In genomic region chr10:60827791-60828488, GRCh38 we compare ENCODE assay signal across 13 cellular contexts. TPM values are rescaled to one million over a fixed set of nuclear protein-coding genes. Genes with fewer than 3 reads are reported as not detected.
A peak's percentile ranks its signal among the peaks of the same experiment; 100 is the strongest.
DNase-seq lines count a peak whose midpoint lies in the region; ATAC-seq, FAIRE-seq and TF ChIP-seq lines count a peak whose summit lies in the region.
"Had no signal": no experiment of that assay in that cellular context is flagged by ENCODE, and none has a peak within 500 bp of the region (broad histone marks: within the 10 kb centered on the region; RNA-seq: fewer than 3 reads in every experiment).

No MANE protein-coding gene starts in this region.

- TF ChIP-seq CTCF in AG10803 (conservative IDR thresholded peaks at IDR 0.05; ENCODE audit: low read length) (no peak), endothelial cell of umbilical vein (IDR thresholded peaks at IDR 0.05; ENCODE audit: extremely low read depth in 1 of 2, insufficient read depth in 1 of 2, low read depth in 1 of 2, low read length in 2 of 2) (no peak)

- no peaks in the 10 kb centered on the region for H3K36me3 ChIP-seq in endothelial cell of umbilical vein (ENCODE audit: control insufficient read depth in 2 of 2, extremely low read depth in 1 of 2, insufficient read depth in 2 of 2, low read length in 2 of 2)

- TF ChIP-seq POLR2A in endothelial cell of umbilical vein (IDR thresholded peaks at IDR 0.05; ENCODE audit: low read depth, low read length) (no peak), GM12892 (IDR thresholded peaks at IDR 0.05; ENCODE audit: low read depth, low read length) (no peak)

- peaks cover 0 to 5% of the 10 kb centered on the region in 2 donors for H3K27me3 Mint-ChIP-seq in stimulated activated naive B cell treated with anti-CD40 and anti-IgM and Interleukin-4, amounts not matched to agents 10 μg/mL and 1 μg/mL and 100 μg/mL, for 72 hours
- H3K27me3 Mint-ChIP-seq: type B pancreatic cell had no signal

- H3K9me3 ChIP-seq in endothelial cell of umbilical vein (replicated peaks; ENCODE audit: control insufficient read depth, insufficient read depth, low read length): no peaks in the 10 kb centered on the region

- peaks cover 32% of the 10 kb centered on the region for H3K4me1 ChIP-seq in endothelial cell of umbilical vein (ENCODE audit: control insufficient read depth, extremely low read depth, insufficient read depth, low read length)

- H3K4me3 ChIP-seq in AG10803 (ENCODE audit: low read length) (no peak overlapping the region), endothelial cell of umbilical vein (replicated peaks in 1 of 3; ENCODE audit: insufficient read depth in 1 of 3, low read depth in 1 of 3, low read length in 3 of 3) (peak overlapping the region in 1 of 3 experiments; percentile 39)

- FAIRE-seq in RCC 7860 (lab: Jason Lieb, UNC): no peak
- peak; percentile 98 for FAIRE-seq in endothelial cell of umbilical vein (lab: Jason Lieb, UNC)
- FAIRE-seq in GM12892 (lab: Jason Lieb, UNC): no peak
- FAIRE-seq: islet of Langerhans had no signal

- H3K9me3 Mint-ChIP-seq in stimulated activated naive B cell treated with anti-CD40 and anti-IgM and Interleukin-4, amounts not matched to agents 10 μg/mL and 1 μg/mL and 100 μg/mL, for 72 hours: no peaks in the 10 kb centered on the region
- H3K9me3 Mint-ChIP-seq: IgD-negative memory B cell, type B pancreatic cell had no signal

- H3K4me2 ChIP-seq in endothelial cell of umbilical vein (ENCODE audit: insufficient read depth, low read length): peak overlapping the region; percentile 87

- H3K4me3 Mint-ChIP-seq in stimulated activated naive B cell treated with anti-CD40 and anti-IgM and Interleukin-4, amounts not matched to agents 10 μg/mL and 1 μg/mL and 100 μg/mL, for 72 hours: no peak overlapping the region
- H3K4me3 Mint-ChIP-seq: IgD-negative memory B cell, type B pancreatic cell had no signal

- BruUV-seq in endothelial cell of umbilical vein (replicated peaks; lab: Mats Ljungman, UMichigan): TSS peak; percentile 82

- H3K27me3 ChIP-seq in endothelial cell of umbilical vein (ENCODE audit: control insufficient read depth in 2 of 2, insufficient read depth in 2 of 2, low read length in 2 of 2): no peaks in the 10 kb centered on the region

- H3K79me2 ChIP-seq in endothelial cell of umbilical vein (ENCODE audit: control insufficient read depth, insufficient read depth, low read length): no peaks in the 10 kb centered on the region

- POLR2A ChIA-PET in endothelial cell of umbilical vein (lab: Charles Lee): interaction anchor here (0.6 kb wide), 1 partner anchor 118 kb away, joined by 3 read pairs; no protein-coding TSS in a partner anchor

- H3K27ac Mint-ChIP-seq in stimulated activated naive B cell treated with anti-CD40 and anti-IgM and Interleukin-4, amounts not matched to agents 10 μg/mL and 1 μg/mL and 100 μg/mL, for 72 hours: no peak overlapping the region
- H3K27ac Mint-ChIP-seq: IgD-negative memory B cell, type B pancreatic cell had no signal

- ATAC-seq in stimulated activated naive B cell treated with anti-CD40 and anti-IgM and Interleukin-4, amounts not matched to agents 10 μg/mL and 1 μg/mL and 100 μg/mL, for 72 hours (replicated peaks): no peak
- ATAC-seq: activated CD4-positive, CD25-positive, alpha-beta regulatory T cell treated with anti-CD3 and anti-CD28 coated beads, Interleukin-2, amount 50 U/mL, for 24 hours had no signal

- peak overlapping the region; percentile 98 for H3K27ac ChIP-seq in endothelial cell of umbilical vein (ENCODE audit: insufficient read depth, low read depth, low read length)

- H2AFZ ChIP-seq in endothelial cell of umbilical vein (ENCODE audit: low read depth, low read length): no peak overlapping the region

- dilution Hi-C loops in endothelial cell of umbilical vein (cut with MboI; ENCODE audit: extremely low pct_ligation_motif_present, low sequenced_read_pairs): no loop called here

- intact Hi-C loops in endothelial cell of umbilical vein (cut with micrococcal nuclease): loop anchor here (1.0 to 5.0 kb wide), 9 partner anchors 18 to 1255 kb away; partner anchors contain the start of genes CDK1 and RHOBTB1

- H3K36me3 Mint-ChIP-seq in stimulated activated naive B cell treated with anti-CD40 and anti-IgM and Interleukin-4, amounts not matched to agents 10 μg/mL and 1 μg/mL and 100 μg/mL, for 72 hours: no peaks in the 10 kb centered on the region
- H3K36me3 Mint-ChIP-seq: IgD-negative memory B cell, type B pancreatic cell had no signal

- no peaks in the 10 kb centered on the region for H3K9me1 ChIP-seq in endothelial cell of umbilical vein (replicated peaks; ENCODE audit: control insufficient read depth, extremely low read depth, insufficient read depth, low read length)

- H3K9ac ChIP-seq in endothelial cell of umbilical vein (replicated peaks; ENCODE audit: extremely low read depth, insufficient read depth, low read length): peak overlapping the region; percentile 86

- no peaks in the 10 kb centered on the region for H3K4me1 Mint-ChIP-seq in stimulated activated naive B cell treated with anti-CD40 and anti-IgM and Interleukin-4, amounts not matched to agents 10 μg/mL and 1 μg/mL and 100 μg/mL, for 72 hours
- H3K4me1 Mint-ChIP-seq: IgD-negative memory B cell had no signal

- H4K20me1 ChIP-seq in endothelial cell of umbilical vein (replicated peaks; ENCODE audit: control insufficient read depth, extremely low read depth, insufficient read depth, low read length): no peaks in the 10 kb centered on the region

- peak; percentile 87 for DNase-seq in AG10803 (ENCODE audit: low read depth)
- peak; percentile 46 for DNase-seq in RCC 7860 (ENCODE audit: low spot score)
- DNase-seq in endothelial cell of umbilical vein (ENCODE audit: low read depth, low spot score): peak; percentile 98
- peak; percentile 93 to 97 for DNase-seq in lung microvascular endothelial cell (ENCODE audit: low read depth in 2 of 2)
- no peak for DNase-seq in GM12892 (ENCODE audit: insufficient read length)
- no peak for DNase-seq in stimulated activated naive B cell treated with anti-CD40 and anti-IgM and Interleukin-4, amounts not matched to agents 10 μg/mL and 1 μg/mL and 100 μg/mL, for 72 hours
- DNase-seq in NCI-H345 (lab: John Stamatoyannopoulos, UW): no peak
- DNase-seq in stimulated activated CD4-positive, alpha-beta T cell treated with anti-CD3 and anti-CD28 coated beads, Interleukin-12 subunit alpha, Interleukin-12 subunit beta, amount 100 ng/mL, for 4 hours: no peak
- DNase-seq: central memory CD4-positive, alpha-beta T cell had no signal

- CTCF ChIA-PET in endothelial cell of umbilical vein (lab: Charles Lee): interaction anchor here (0.6 to 2.5 kb wide), 8 partner anchors 7 to 1165 kb away, joined by 3 to 20 read pairs (median 4); no protein-coding TSS in a partner anchor

TF ChIP-seq in endothelial cell of umbilical vein, 7 proteins besides CTCF, POLR2A, EP300 and RAD21:
- TF ChIP-seq MAX (IDR thresholded peaks at IDR 0.05; ENCODE audit: insufficient read depth, insufficient read length) (no peak), FOS (IDR thresholded peaks at IDR 0.05; ENCODE audit: borderline replicate concordance, insufficient read depth, low read length) (peak; percentile 91), MYC (IDR thresholded peaks at IDR 0.05; ENCODE audit: low read depth, low read length) (no peak), GATA2 (IDR thresholded peaks at IDR 0.05; ENCODE audit: insufficient read depth, insufficient read length, low read depth, low read length) (peak; percentile 97), POLR2AphosphoS5 (IDR thresholded peaks at IDR 0.05; ENCODE audit: insufficient read depth, low read depth, low read length) (peak; percentile 68), EZH2 (IDR thresholded peaks at IDR 0.05; ENCODE audit: borderline replicate concordance, low read depth, low read length, severe bottlenecking) (no peak), JUN (IDR thresholded peaks at IDR 0.05; ENCODE audit: borderline replicate concordance, insufficient read depth, insufficient read length, low read depth) (peak; percentile 87)

RNA-seq across cellular contexts. Expression of gene CDK1, which starts 49.7 kb away (rescaled TPM):
- total RNA-seq in endothelial cell of umbilical vein (70.1 and 71.6 TPM in 2 replicates), lung microvascular endothelial cell (9.9 and 23.5 TPM in 2 replicates)
- polyA plus RNA-seq in endothelial cell of umbilical vein: 13.6 and 19.9 TPM in 2 replicates
- polyA plus RNA-seq in endothelial cell of umbilical vein (2011; cell fraction: cytosol; rRNA removed): 30.1 and 32.7 TPM in 2 replicates
- 28.8 and 65.8 TPM in 2 replicates for polyA plus RNA-seq in endothelial cell of umbilical vein (2011; cell fraction: nucleus; rRNA removed)
- polyA plus RNA-seq in endothelial cell of umbilical vein (2012): 30.5 and 57.9 TPM in 2 replicates
- 13.1 and 13.7 TPM in 2 replicates for polyA minus RNA-seq in endothelial cell of umbilical vein
- 32.7 TPM for polyA minus RNA-seq in endothelial cell of umbilical vein (2011; cell fraction: cytosol; rRNA and poly(A)+ RNA removed)
- polyA minus RNA-seq in endothelial cell of umbilical vein (2011; cell fraction: nucleus; rRNA and poly(A)+ RNA removed): 18.4 and 41.8 TPM in 2 replicates
- 71.5 TPM for polyA plus RNA-seq in GM12892 (2012; ENCODE audit: missing spikeins)

Comparison
In these comparisons a context has a peak if more than half of its experiments do, and no peak if none do; other contexts are left out.
1. DNase-seq: peak in AG10803 (single experiment), RCC 7860 (single experiment), endothelial cell of umbilical vein (single experiment) and lung microvascular endothelial cell (2 of 2); none in GM12892 (single experiment), stimulated activated naive B cell treated with anti-CD40 and anti-IgM and Interleukin-4, amounts not matched to agents 10 μg/mL and 1 μg/mL and 100 μg/mL, for 72 hours (single experiment), NCI-H345 (single experiment) and stimulated activated CD4-positive, alpha-beta T cell treated with anti-CD3 and anti-CD28 coated beads, Interleukin-12 subunit alpha, Interleukin-12 subunit beta, amount 100 ng/mL, for 4 hours (single experiment).